26 cellular contexts compared by ENCODE assay signal in the genomic region with DNA sequence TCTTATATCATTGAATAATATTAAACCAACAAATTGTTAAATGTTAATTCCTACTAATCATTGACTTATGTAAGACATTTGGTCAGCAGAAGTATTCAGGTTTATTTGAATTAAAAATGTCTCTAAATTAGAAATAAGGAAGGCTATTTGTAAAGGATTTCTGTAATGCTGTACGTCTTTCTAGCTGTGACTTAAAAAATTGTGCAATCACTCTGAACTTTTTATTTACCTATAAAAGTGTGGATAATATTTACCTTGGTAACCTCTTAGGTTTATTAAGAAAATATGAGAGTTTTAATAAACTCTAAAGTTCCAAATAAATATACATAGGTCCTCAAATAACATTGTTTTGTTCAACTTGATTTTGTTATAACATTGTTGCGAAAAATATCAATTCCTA.
DNase-seq lines count a peak whose midpoint lies in the region; ATAC-seq, FAIRE-seq and TF ChIP-seq lines count a peak whose summit lies in the region.
"Had no signal": no experiment of that assay in that cellular context is flagged by ENCODE, and none has a peak within 500 bp of the region (broad histone marks: within the 10 kb centered on the region; RNA-seq: fewer than 3 reads in every experiment).

No MANE protein-coding gene starts in this region.

- no peak overlapping the region for H3K9ac ChIP-seq in HepG2 (ENCODE audit: insufficient read depth, low read depth, low read length)
- H3K9ac ChIP-seq: BLaER1 treated with 17β-estradiol and CSF1 and Interleukin-3, amounts not matched to agents 10 nM and 100 nM had no signal

- no TSS peak for BruUV-seq in HepG2 (replicated peaks; lab: Mats Ljungman, UMichigan)

- no peak for DNase-seq in HepG2 (ENCODE audit: low spot score)
- no peak for DNase-seq in right lobe of liver
- no peak for DNase-seq in RCC 7860 (ENCODE audit: low spot score)
- no peak for DNase-seq in left lung
- DNase-seq in NCI-H774 (lab: John Stamatoyannopoulos, UW) = no peak
- no peak for DNase-seq in HEK293T (ENCODE audit: extremely low spot score)
- DNase-seq: ACHN; AML-193; BE2C; CD4-positive, alpha-beta T cell; CD8-positive, alpha-beta memory T cell; DMS 273 treated with DMSO at 0.1 percent for 48 hours; DMS79; EL; GF-D8; H9; HFFc6 had no signal

- intact Hi-C loops in HepG2 (cut with micrococcal nuclease; ENCODE audit: unreplicated experiment) = no loop called here
- intact Hi-C loops in right lobe of liver (cut with DNase I) = no loop called here
- intact Hi-C loops in left lung (cut with DNase I) = no loop called here

- 50% methylated on average over 2 of the region's 2 CpGs for WGBS in HepG2 (ENCODE audit: low lambda C conversion rate)
- WGBS in right lobe of liver (ENCODE audit: insufficient coverage, low coverage, low lambda C conversion rate, missing lambda C conversion rate) = 50% methylated on average over 2 of the region's 2 CpGs

- H3K4me1 ChIP-seq in HepG2 (ENCODE audit: insufficient read depth, low read length) (no peaks in the 10 kb centered on the region), right lobe of liver (no peaks in the 10 kb centered on the region), left lung (no peaks in the 10 kb centered on the region)
- H3K4me1 ChIP-seq: A549; BE2C; BLaER1 treated with 17β-estradiol and CSF1 and Interleukin-3, amounts not matched to agents 10 nM and 100 nM had no signal

- TF ChIP-seq POLR2A in HepG2 (IDR thresholded peaks at IDR 0.05; ENCODE audit: insufficient read depth in 1 of 2, low read depth in 2 of 2, low read length in 2 of 2) (no peak), right lobe of liver (IDR thresholded peaks at IDR 0.05) (no peak)

- in situ Hi-C loops in HepG2 (cut with HindIII; ENCODE audit: extremely low pct_ligation_motif_present, low pct_unique_long_range_greater_than_20kb) = no loop called here

- H3K27me3 ChIP-seq in HepG2 (ENCODE audit: control insufficient read depth in 1 of 2, insufficient read depth in 2 of 2, low read length in 2 of 2) (no peaks in the 10 kb centered on the region), right lobe of liver (no peaks in the 10 kb centered on the region), left lung (no peaks in the 10 kb centered on the region)
- H3K27me3 ChIP-seq: BE2C; BLaER1 treated with 17β-estradiol and CSF1 and Interleukin-3, amounts not matched to agents 10 nM and 100 nM had no signal

- no peaks in the 10 kb centered on the region for H3K79me2 ChIP-seq in HepG2 (ENCODE audit: insufficient read depth, low read length)

- H2AFZ ChIP-seq in HepG2 (ENCODE audit: low read length) = no peak overlapping the region
- H2AFZ ChIP-seq: GM23338 had no signal

- H3K27ac ChIP-seq in HepG2 (ENCODE audit: extremely low read length, insufficient read depth, low read length) = no peak overlapping the region
- H3K27ac ChIP-seq in right lobe of liver = no peak overlapping the region
- no peak overlapping the region for H3K27ac ChIP-seq in left lung
- H3K27ac ChIP-seq: 22Rv1; A549; BLaER1 treated with 17β-estradiol and CSF1 and Interleukin-3, amounts not matched to agents 10 nM and 100 nM had no signal

- POLR2A ChIA-PET in HepG2 (lab: Yijun Ruan, JAX) = no interaction called here
- POLR2A ChIA-PET in HEK293T (lab: Yijun Ruan, JAX) = no interaction called here

- H3K36me3 ChIP-seq in HepG2 (replicated peaks in 1 of 2; ENCODE audit: control insufficient read depth in 1 of 2, insufficient read depth in 2 of 2, low read length in 2 of 2) (peaks cover 3 to 26% of the 10 kb centered on the region in 2 experiments; a peak in 4 of 5 replicates), right lobe of liver (peaks cover 0 to 21% (median 2%) of the 10 kb centered on the region in 4 donors), left lung (peaks cover 0 to 38% of the 10 kb centered on the region in 2 donors)

- H3K4me3 ChIP-seq in HepG2 (replicated peaks in 1 of 3; ENCODE audit: insufficient read depth in 1 of 3, low read depth in 2 of 3, low read length in 3 of 3) (no peak overlapping the region), right lobe of liver (no peak overlapping the region), left lung (no peak overlapping the region)
- H3K4me3 ChIP-seq: A549; BLaER1 treated with 17β-estradiol and CSF1 and Interleukin-3, amounts not matched to agents 10 nM and 100 nM; GM23338 had no signal

- FAIRE-seq in HepG2 (lab: Jason Lieb, UNC) (no peak), RCC 7860 (lab: Jason Lieb, UNC) (peak; percentile 37)
- FAIRE-seq: A549, D721Med, GM12891 had no signal

- TF ChIP-seq RAD21 in HepG2 (CRISPR knock-in tag; IDR thresholded peaks at IDR 0.05) = no peak

- H3K9me3 ChIP-seq in HepG2 (ENCODE audit: low read length) (no peaks in the 10 kb centered on the region), right lobe of liver (no peaks in the 10 kb centered on the region), left lung (no peaks in the 10 kb centered on the region)
- H3K9me3 ChIP-seq: A549; BE2C; BLaER1 treated with 17β-estradiol and CSF1 and Interleukin-3, amounts not matched to agents 10 nM and 100 nM had no signal

- H4K20me1 ChIP-seq in HepG2 (ENCODE audit: insufficient read depth, low read length) = no peaks in the 10 kb centered on the region
- H4K20me1 ChIP-seq: BLaER1 treated with 17β-estradiol and CSF1 and Interleukin-3, amounts not matched to agents 10 nM and 100 nM had no signal

- CTCF ChIA-PET in HepG2 (lab: Yijun Ruan, JAX; ENCODE audit: low intra/inter-chr PET ratio, low total read pairs) (no interaction called here), HEK293T (lab: Yijun Ruan, JAX) (no interaction called here)

- TF ChIP-seq CTCF in HepG2 (CRISPR knock-in tag; IDR thresholded peaks at IDR 0.05) (no peak), right lobe of liver (IDR thresholded peaks at IDR 0.05) (no peak), left lung (IDR thresholded peaks at IDR 0.05) (no peak)

- no peak for ATAC-seq in HepG2
- ATAC-seq in right lobe of liver = no peak
- peak; percentile 57 for ATAC-seq in left lung
- ATAC-seq in GM21786 (IDR thresholded peaks at IDR 0.05; ENCODE audit: unreplicated experiment) = no peak
- ATAC-seq in GM19455 (IDR thresholded peaks at IDR 0.05; ENCODE audit: unreplicated experiment) = no peak
- ATAC-seq: A549, GM23338, HCT116 had no signal

- TF ChIP-seq EP300 in HepG2 (IDR thresholded peaks at IDR 0.05; ENCODE audit: low read depth in 2 of 2, low read length in 2 of 2) = no peak
- TF ChIP-seq EP300 in HepG2 (CRISPR knock-in tag; IDR thresholded peaks at IDR 0.05; ENCODE audit: borderline replicate concordance) = no peak

- H3K4me2 ChIP-seq in HepG2 (ENCODE audit: low read depth, low read length) = no peak overlapping the region
- H3K4me2 ChIP-seq: A549; BLaER1 treated with 17β-estradiol and CSF1 and Interleukin-3, amounts not matched to agents 10 nM and 100 nM; GM23338 had no signal

TF ChIP-seq in HepG2, 621 proteins besides CTCF, POLR2A, EP300 and RAD21 (continues in another document):
- TF ChIP-seq GABPA (IDR thresholded peaks at IDR 0.05; ENCODE audit: low read depth, low read length) (no peak), GABPA (CRISPR knock-in tag; IDR thresholded peaks at IDR 0.05; ENCODE audit: low read depth) (no peak)

TF ChIP-seq in HEK293T, 16 proteins besides CTCF, POLR2A, EP300 and RAD21:
- TF ChIP-seq TARDBP (IDR thresholded peaks at IDR 0.05) (no peak), FOXA1 (IDR thresholded peaks at IDR 0.05) (no peak), PKNOX1 (IDR thresholded peaks at IDR 0.05) (no peak), L3MBTL2 (conservative IDR thresholded peaks at IDR 0.05) (no peak), HDGF (IDR thresholded peaks at IDR 0.05; ENCODE audit: borderline replicate concordance) (no peak), SP1 (IDR thresholded peaks at IDR 0.05) (no peak), SUZ12 (IDR thresholded peaks at IDR 0.05) (no peak), NFRKB (IDR thresholded peaks at IDR 0.05) (no peak), ZNF384 (IDR thresholded peaks at IDR 0.05) (no peak), FOXM1 (IDR thresholded peaks at IDR 0.05; ENCODE audit: borderline replicate concordance) (no peak), LEF1 (IDR thresholded peaks at IDR 0.05; ENCODE audit: borderline replicate concordance) (no peak), BHLHE40 (IDR thresholded peaks at IDR 0.05; ENCODE audit: borderline replicate concordance) (no peak), ELF4 (IDR thresholded peaks at IDR 0.05) (no peak), ARNT (IDR thresholded peaks at IDR 0.05) (no peak), CTBP1 (IDR thresholded peaks at IDR 0.05; ENCODE audit: borderline replicate concordance) (no peak), FOXK2 (IDR thresholded peaks at IDR 0.05) (no peak)
